In genomic region chr19:11807099-11807380, GRCh38 we compare ENCODE assay signal across 9 cellular contexts. TPM values are rescaled to one million over a fixed set of nuclear protein-coding genes. Genes with fewer than 3 reads are reported as not detected.
"Had no signal": no experiment of that assay in that cellular context is flagged by ENCODE, and none has a peak within 500 bp of the region (broad histone marks: within the 10 kb centered on the region; RNA-seq: fewer than 3 reads in every experiment).

No MANE protein-coding gene starts in this region.

- H3K4me1 Mint-ChIP-seq: GM23338, H9, IgD-negative memory B cell had no signal

- H3K27me3 Mint-ChIP-seq: IgD-negative memory B cell had no signal

- H3K27ac ChIP-seq: HL-60 had no signal

- H3K4me3 ChIP-seq: GM23338 had no signal

- DNase-seq: H9, HCEC 1CT, HFFc6, KG1 had no signal

- H3K4me2 ChIP-seq: GM23338 had no signal

- H3K27ac Mint-ChIP-seq: GM23338, H9, HFFc6, IgD-negative memory B cell had no signal

- H3K4me3 Mint-ChIP-seq: GM23338, H9, HFFc6, IgD-negative memory B cell had no signal

RNA-seq across cellular contexts. Expression of gene ZNF439, which starts 41.5 kb away (rescaled TPM):
- total RNA-seq: H1, HT1080 had no signal
